1 cellular context compared by ENCODE assay signal in the genomic region with DNA sequence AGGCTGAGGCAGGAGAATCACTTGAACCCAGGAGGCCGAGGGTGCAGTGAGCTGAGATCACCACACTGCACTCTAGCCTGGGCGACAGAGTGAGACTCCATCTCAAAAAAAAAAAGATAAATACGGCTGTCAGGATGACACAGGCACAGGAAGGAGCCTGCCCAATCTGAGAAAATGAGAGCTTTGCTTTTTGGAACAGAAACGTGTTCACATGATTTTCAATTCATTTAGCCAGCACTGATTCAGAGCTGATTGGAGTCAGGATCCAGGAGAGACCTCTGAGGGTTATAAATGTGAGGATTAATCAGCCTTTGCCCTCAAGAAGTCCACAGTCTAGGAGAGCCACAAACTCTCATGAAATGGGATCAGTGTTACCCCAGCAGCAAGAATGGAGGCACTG.
TF ChIP-seq lines count a peak whose summit lies in the region.

No MANE protein-coding gene starts in this region.

TF ChIP-seq in GM12891, 5 proteins besides CTCF, POLR2A, EP300 and RAD21:
- TF ChIP-seq TAF1 (IDR thresholded peaks at IDR 0.05; ENCODE audit: low read depth, low read length) (no peak), SPI1 (IDR thresholded peaks at IDR 0.05; ENCODE audit: low read depth, low read length) (no peak), PAX5 (IDR thresholded peaks at IDR 0.05; ENCODE audit: insufficient read depth, low read length, severe bottlenecking) (no peak), POU2F2 (IDR thresholded peaks at IDR 0.05; ENCODE audit: low read depth, low read length) (no peak), POLR2AphosphoS5 (IDR thresholded peaks at IDR 0.05; ENCODE audit: low read depth, low read length) (no peak)
TF ChIP-seq in GM12891: peak in this region for 0.
